ENCODE assay signal across 10 cellular contexts in the genomic region with DNA sequence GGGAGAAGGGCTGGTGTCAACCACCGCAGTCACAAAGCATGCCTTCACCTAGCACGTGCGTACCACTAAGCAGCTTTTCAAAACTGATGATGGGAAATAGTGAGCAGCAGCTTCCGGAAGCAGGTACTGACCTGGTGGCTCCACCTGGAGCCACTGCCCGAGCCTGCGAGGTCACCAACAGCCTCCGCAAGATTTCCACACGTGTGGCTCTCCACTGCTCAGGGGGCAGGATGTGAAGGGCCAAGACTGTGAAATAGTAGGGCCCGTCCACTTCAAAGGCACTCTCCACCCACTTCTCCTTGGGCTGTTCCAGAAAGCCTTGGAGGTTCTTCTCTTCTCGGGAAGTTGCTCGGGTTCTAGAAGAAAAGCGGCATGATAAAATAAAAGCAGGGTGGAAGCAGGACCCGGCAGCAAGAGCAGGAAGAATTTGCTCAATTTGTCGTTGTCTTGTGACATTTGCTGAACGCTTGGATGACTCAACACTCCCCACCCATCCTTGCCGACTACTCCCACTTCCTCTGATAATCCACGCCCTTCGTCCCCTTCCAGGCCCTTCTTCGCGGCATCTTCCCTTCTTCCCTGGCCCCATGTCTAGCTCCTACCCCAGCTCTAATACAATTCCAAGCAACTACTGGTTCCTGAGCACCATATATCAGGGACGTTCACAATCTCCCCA.
A peak's percentile ranks its signal among the peaks of the same experiment; 100 is the strongest.
DNase-seq lines count a peak whose midpoint lies in the region; ATAC-seq, FAIRE-seq and TF ChIP-seq lines count a peak whose summit lies in the region.
"Had no signal": no experiment of that assay in that cellular context is flagged by ENCODE, and none has a peak within 500 bp of the region (broad histone marks: within the 10 kb centered on the region; RNA-seq: fewer than 3 reads in every experiment).

No MANE protein-coding gene starts in this region.

- peak; percentile 16 for FAIRE-seq in HTR-8/SVneo (lab: Jason Lieb, UNC)
- FAIRE-seq in keratinocyte (lab: Jason Lieb, UNC) = peak; percentile 80

- H3K4me3 ChIP-seq in keratinocyte (ENCODE audit: control insufficient read depth in 2 of 3, extremely low read depth in 1 of 3, insufficient read depth in 2 of 3, low read depth in 1 of 3, low read length in 3 of 3) (peak overlapping the region in 1 of 3 experiments; percentile 67), transverse colon (peak overlapping the region in 1 of 4 donors; percentile 0), Karpas-422 (ENCODE audit: low read length) (no peak overlapping the region)
- H3K4me3 ChIP-seq: adrenal gland had no signal

- H3K9me3 ChIP-seq in keratinocyte (ENCODE audit: control insufficient read depth, low read depth, low read length) (no peaks in the 10 kb centered on the region), transverse colon (no peaks in the 10 kb centered on the region), Karpas-422 (ENCODE audit: low read length) (no peaks in the 10 kb centered on the region)
- H3K9me3 ChIP-seq: adrenal gland had no signal

- no peaks in the 10 kb centered on the region for H3K9me1 ChIP-seq in keratinocyte (ENCODE audit: control insufficient read depth, extremely low read depth, insufficient read depth, low read length)

- H3K79me2 ChIP-seq in keratinocyte (ENCODE audit: control insufficient read depth, insufficient read depth, low read length) (no peaks in the 10 kb centered on the region), Karpas-422 (ENCODE audit: low read length) (no peaks in the 10 kb centered on the region)

- H3K9me2 ChIP-seq in Karpas-422 (replicated peaks; ENCODE audit: insufficient read depth, low read length) = no peaks in the 10 kb centered on the region

- intact Hi-C loops in transverse colon (cut with DNase I; ENCODE audit: low total_unique reads) = no loop called here

- H3K36me3 ChIP-seq in keratinocyte (ENCODE audit: control insufficient read depth in 2 of 2, extremely low read depth in 1 of 2, insufficient read depth in 2 of 2, low read length in 2 of 2) (peaks cover 36 to 62% of the 10 kb centered on the region in 2 experiments), transverse colon (peaks cover 0 to 73% (median 24%) of the 10 kb centered on the region in 4 donors), Karpas-422 (ENCODE audit: insufficient read depth, low read length) (peaks cover 54% of the 10 kb centered on the region)

- TF ChIP-seq POLR2A in transverse colon (IDR thresholded peaks at IDR 0.05) = no peak

- H3K4me1 Mint-ChIP-seq in activated T-helper 17 cell treated with anti-CD3 and anti-CD28 coated beads, Interleukin-2, amount 50 U/mL, for 72 hours = no peaks in the 10 kb centered on the region

- H2AFZ ChIP-seq in keratinocyte (ENCODE audit: control insufficient read depth, low read length) (no peak overlapping the region), Karpas-422 (ENCODE audit: low read length) (no peak overlapping the region)

- H3K9me3 Mint-ChIP-seq in activated T-helper 17 cell treated with anti-CD3 and anti-CD28 coated beads, Interleukin-2, amount 50 U/mL, for 72 hours = no peaks in the 10 kb centered on the region

- dilution Hi-C loops in keratinocyte (cut with MboI; ENCODE audit: extremely low pct_ligation_motif_present, low sequenced_read_pairs) = no loop called here

- no peak for TF ChIP-seq EP300 in transverse colon (IDR thresholded peaks at IDR 0.05; ENCODE audit: low read depth)

- H3K4me1 ChIP-seq in keratinocyte (ENCODE audit: control insufficient read depth, extremely low read depth, insufficient read depth, low read length) = peaks cover 76% of the 10 kb centered on the region
- H3K4me1 ChIP-seq in transverse colon = peaks cover 0 to 23% (median 9%) of the 10 kb centered on the region in 4 donors
- no peaks in the 10 kb centered on the region for H3K4me1 ChIP-seq in Karpas-422 (ENCODE audit: low read length)
- H3K4me1 ChIP-seq: adrenal gland had no signal

- no peaks in the 10 kb centered on the region for H3K27me3 ChIP-seq in keratinocyte (ENCODE audit: control insufficient read depth, extremely low read depth, insufficient read depth, low read length)
- no peaks in the 10 kb centered on the region for H3K27me3 ChIP-seq in transverse colon
- H3K27me3 ChIP-seq in Karpas-422 (ENCODE audit: low read length) = no peaks in the 10 kb centered on the region
- H3K27me3 ChIP-seq: adrenal gland had no signal

- H3K27me3 Mint-ChIP-seq in activated T-helper 17 cell treated with anti-CD3 and anti-CD28 coated beads, Interleukin-2, amount 50 U/mL, for 72 hours = no peaks in the 10 kb centered on the region

- H3K36me3 Mint-ChIP-seq in activated T-helper 17 cell treated with anti-CD3 and anti-CD28 coated beads, Interleukin-2, amount 50 U/mL, for 72 hours (ENCODE audit: low read depth) = peaks cover 98% of the 10 kb centered on the region

- no peak for ATAC-seq in activated T-helper 17 cell treated with anti-CD3 and anti-CD28 coated beads, Interleukin-2, amount 50 U/mL, for 72 hours (replicated peaks)

- H4K20me1 ChIP-seq in keratinocyte (ENCODE audit: control insufficient read depth, extremely low read depth, insufficient read depth, low read length) = no peaks in the 10 kb centered on the region
- no peaks in the 10 kb centered on the region for H4K20me1 ChIP-seq in Karpas-422 (ENCODE audit: insufficient read depth, low read depth, low read length)

- H3K9ac ChIP-seq in keratinocyte (ENCODE audit: control insufficient read depth, extremely low read depth, insufficient read depth, low read length) (peak overlapping the region; percentile 53), Karpas-422 (ENCODE audit: low read length) (no peak overlapping the region)

- peak; percentile 28 for DNase-seq in HTR-8/SVneo (ENCODE audit: insufficient read length, low spot score)
- DNase-seq in keratinocyte (ENCODE audit: low read depth, low spot score) = no peak
- DNase-seq in transverse colon = peak; percentile 50
- DNase-seq in SW 1271 (lab: John Stamatoyannopoulos, UW) = no peak
- no peak for DNase-seq in COLO668 (lab: John Stamatoyannopoulos, UW; ENCODE audit: unreplicated experiment)
- DNase-seq in NCI-H510A treated with DMSO at 0.1 percent for 48 hours (lab: John Stamatoyannopoulos, UW) = no peak
- DNase-seq in Karpas-422 = no peak
- DNase-seq: islet precursor cell had no signal

- TF ChIP-seq CTCF in keratinocyte (optimal IDR thresholded peaks at IDR 0.05 in 1 of 3, IDR thresholded peaks at IDR 0.05 in 1 of 3, conservative IDR thresholded peaks at IDR 0.05 in 1 of 3; ENCODE audit: extremely low read depth in 1 of 3, insufficient read depth in 2 of 3, low read length in 3 of 3) = no peak
- TF ChIP-seq CTCF in transverse colon (IDR thresholded peaks at IDR 0.05) = no peak

- WGBS in transverse colon (ENCODE audit: low coverage in 1 of 2), 2 donors = 62 to 73% methylated on average over 10 to 21 of the region's 21 CpGs

- H3K27ac ChIP-seq in keratinocyte (ENCODE audit: control insufficient read depth, insufficient read depth, low read length) (peak overlapping the region; percentile 64), transverse colon (peak overlapping the region; percentile 21 to 45 (median 34)), Karpas-422 (ENCODE audit: low read length) (no peak overlapping the region)

- H3K4me2 ChIP-seq in keratinocyte (ENCODE audit: control insufficient read depth, extremely low read depth, insufficient read depth, low read depth, low read length) (peak overlapping the region; percentile 70), Karpas-422 (ENCODE audit: low read depth, low read length, poor library complexity, severe bottlenecking) (no peak overlapping the region)

- H3K27ac Mint-ChIP-seq in activated T-helper 17 cell treated with anti-CD3 and anti-CD28 coated beads, Interleukin-2, amount 50 U/mL, for 72 hours = peak overlapping the region; percentile 28

- no peak overlapping the region for H3K4me3 Mint-ChIP-seq in activated T-helper 17 cell treated with anti-CD3 and anti-CD28 coated beads, Interleukin-2, amount 50 U/mL, for 72 hours

- in situ Hi-C loops in transverse colon (cut with MboI; ENCODE audit: low pct_ligation_motif_present in 1 of 4, low pct_unique_long_range_greater_than_20kb in 1 of 4, low sequenced_read_pairs in 3 of 4) = no loop called here

Comparison
In these comparisons a context has a peak if more than half of its experiments do, and no peak if none do; other contexts are left out.
1. DNase-seq: peak in HTR-8/SVneo (single experiment) and transverse colon (single experiment); none in keratinocyte (single experiment), SW 1271 (0 of 2), COLO668 (single experiment), NCI-H510A treated with DMSO at 0.1 percent for 48 hours (single experiment) and Karpas-422 (single experiment).